10 cellular contexts compared by ENCODE assay signal in the genomic region with DNA sequence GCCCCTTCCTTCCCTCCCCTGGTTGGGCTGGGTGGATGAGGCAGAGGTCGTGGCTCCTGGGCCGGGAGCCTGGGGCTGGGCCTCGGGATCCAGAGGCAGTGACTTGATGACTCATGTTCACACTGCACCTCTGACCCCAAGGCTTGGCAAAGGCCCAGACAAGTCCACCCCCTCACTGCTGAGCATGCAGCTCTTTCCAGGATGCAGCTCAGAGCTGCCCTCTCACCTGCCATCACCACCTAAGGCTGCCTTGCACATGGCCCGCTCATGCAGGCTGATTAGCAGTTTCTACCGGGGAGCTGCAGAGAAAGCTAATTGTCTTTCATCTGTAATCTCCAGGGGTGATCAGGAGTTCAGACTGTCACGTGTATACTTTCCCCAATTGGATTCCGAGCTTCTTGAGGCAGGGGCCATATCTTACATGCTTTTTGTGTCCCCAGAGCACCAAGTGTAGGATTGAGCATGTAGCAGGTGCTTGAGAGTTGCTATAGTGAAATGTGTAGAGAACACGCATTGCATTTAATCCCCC.
DNase-seq lines count a peak whose midpoint lies in the region; ATAC-seq and FAIRE-seq lines count a peak whose summit lies in the region.
"Had no signal": no experiment of that assay in that cellular context is flagged by ENCODE, and none has a peak within 500 bp of the region (broad histone marks: within the 10 kb centered on the region; RNA-seq: fewer than 3 reads in every experiment).

No MANE protein-coding gene starts in this region.

- H3K9me3 ChIP-seq in small intestine (ENCODE audit: control insufficient read depth, low read depth), result no peaks in the 10 kb centered on the region
- H3K9me3 ChIP-seq in effector memory CD4-positive, alpha-beta T cell (ENCODE audit: control insufficient read depth, low read length), result no peaks in the 10 kb centered on the region

- H3K4me3 ChIP-seq in small intestine (ENCODE audit: low read depth in 1 of 2, low read length in 2 of 2), result no peak overlapping the region
- H3K4me3 ChIP-seq in effector memory CD4-positive, alpha-beta T cell (ENCODE audit: insufficient read depth, low read depth, low read length, poor library complexity, severe bottlenecking), result no peak overlapping the region

- no peak for FAIRE-seq in small intestine (lab: Jason Lieb, UNC)

- CTCF ChIA-PET in activated naive CD4-positive, alpha-beta T cell treated with anti-CD3 and anti-CD28 coated beads, Interleukin-2, amount 10 ng/mL, durations not matched to agents 7 days and 5 days (lab: Charles Lee), result interaction anchor here (0.7 to 5.0 kb wide), 11 partner anchors 14 to 184 kb away, joined by 3 to 34 read pairs (median 4); a partner anchor contains a TSS

- peaks cover 10% of the 10 kb centered on the region for H3K27me3 Mint-ChIP-seq in activated naive CD4-positive, alpha-beta T cell treated with anti-CD3 and anti-CD28 coated beads, Interleukin-2, amount 10 ng/mL, durations not matched to agents 7 days and 5 days
- H3K27me3 Mint-ChIP-seq: activated naive CD8-positive, alpha-beta T cell treated with anti-CD3 and anti-CD28 coated beads, Interleukin-2, amount 10 ng/mL, durations not matched to agents 7 days and 5 days had no signal

- no peak overlapping the region for H3K27ac Mint-ChIP-seq in activated naive CD4-positive, alpha-beta T cell treated with anti-CD3 and anti-CD28 coated beads, Interleukin-2, amount 50 U/mL, for 72 hours
- H3K27ac Mint-ChIP-seq in activated naive CD4-positive, alpha-beta T cell treated with anti-CD3 and anti-CD28 coated beads, Interleukin-2, amount 10 ng/mL, durations not matched to agents 7 days and 5 days, result no peak overlapping the region
- H3K27ac Mint-ChIP-seq: activated naive CD8-positive, alpha-beta T cell treated with anti-CD3 and anti-CD28 coated beads, Interleukin-2, amount 10 ng/mL, durations not matched to agents 7 days and 5 days had no signal

- no peaks in the 10 kb centered on the region for H3K36me3 ChIP-seq in small intestine (ENCODE audit: control insufficient read depth in 2 of 2, insufficient read depth in 2 of 2, low read length in 2 of 2)
- H3K36me3 ChIP-seq in effector memory CD4-positive, alpha-beta T cell (ENCODE audit: control insufficient read depth, insufficient read depth, low read length), result no peaks in the 10 kb centered on the region

- H3K4me1 ChIP-seq in small intestine (ENCODE audit: control insufficient read depth in 2 of 2, insufficient read depth in 1 of 2, low read depth in 1 of 2, low read length in 1 of 2), result peaks cover 0 to 10% of the 10 kb centered on the region in 2 donors
- no peaks in the 10 kb centered on the region for H3K4me1 ChIP-seq in effector memory CD4-positive, alpha-beta T cell (ENCODE audit: control insufficient read depth, insufficient read depth, low read length, poor library complexity, severe bottlenecking)

- H3K27me3 ChIP-seq in small intestine (ENCODE audit: control insufficient read depth in 2 of 2, insufficient read depth in 2 of 2, low read length in 2 of 2), result no peaks in the 10 kb centered on the region
- no peaks in the 10 kb centered on the region for H3K27me3 ChIP-seq in effector memory CD4-positive, alpha-beta T cell (replicated peaks; ENCODE audit: control insufficient read depth, insufficient read depth, low read length, poor library complexity, severe bottlenecking)

- intact Hi-C loops in head of caudate nucleus (cut with DNase I), result no loop called here

- H3K4me1 Mint-ChIP-seq in activated naive CD4-positive, alpha-beta T cell treated with anti-CD3 and anti-CD28 coated beads, Interleukin-2, amount 10 ng/mL, durations not matched to agents 7 days and 5 days, result no peaks in the 10 kb centered on the region

- no peaks in the 10 kb centered on the region for H3K36me3 Mint-ChIP-seq in activated naive CD4-positive, alpha-beta T cell treated with anti-CD3 and anti-CD28 coated beads, Interleukin-2, amount 50 U/mL, for 72 hours
- no peaks in the 10 kb centered on the region for H3K36me3 Mint-ChIP-seq in activated naive CD4-positive, alpha-beta T cell treated with anti-CD3 and anti-CD28 coated beads, Interleukin-2, amount 10 ng/mL, durations not matched to agents 7 days and 5 days
- H3K36me3 Mint-ChIP-seq: activated naive CD8-positive, alpha-beta T cell treated with anti-CD3 and anti-CD28 coated beads, Interleukin-2, amount 10 ng/mL, durations not matched to agents 7 days and 5 days had no signal

- 18 to 53% (median 40%) methylated on average over 8 of the region's 8 CpGs for WGBS in small intestine, 3 donors

- ATAC-seq in activated naive CD4-positive, alpha-beta T cell treated with anti-CD3 and anti-CD28 coated beads, Interleukin-2, amount 50 U/mL, for 72 hours, result peak; percentile 11 to 18
- ATAC-seq in GM19023 (IDR thresholded peaks at IDR 0.05; ENCODE audit: unreplicated experiment), result no peak

- H3K4me3 Mint-ChIP-seq in activated naive CD4-positive, alpha-beta T cell treated with anti-CD3 and anti-CD28 coated beads, Interleukin-2, amount 10 ng/mL, durations not matched to agents 7 days and 5 days, result no peak overlapping the region
- H3K4me3 Mint-ChIP-seq: activated naive CD8-positive, alpha-beta T cell treated with anti-CD3 and anti-CD28 coated beads, Interleukin-2, amount 10 ng/mL, durations not matched to agents 7 days and 5 days had no signal

- H3K9me3 Mint-ChIP-seq in activated naive CD4-positive, alpha-beta T cell treated with anti-CD3 and anti-CD28 coated beads, Interleukin-2, amount 50 U/mL, for 72 hours, result no peaks in the 10 kb centered on the region
- no peaks in the 10 kb centered on the region for H3K9me3 Mint-ChIP-seq in activated naive CD4-positive, alpha-beta T cell treated with anti-CD3 and anti-CD28 coated beads, Interleukin-2, amount 10 ng/mL, durations not matched to agents 7 days and 5 days
- H3K9me3 Mint-ChIP-seq: activated naive CD8-positive, alpha-beta T cell treated with anti-CD3 and anti-CD28 coated beads, Interleukin-2, amount 10 ng/mL, durations not matched to agents 7 days and 5 days had no signal

- H3K27ac ChIP-seq in small intestine (ENCODE audit: low read depth in 1 of 2, low read length in 1 of 2), result no peak overlapping the region
- no peak overlapping the region for H3K27ac ChIP-seq in effector memory CD4-positive, alpha-beta T cell (ENCODE audit: insufficient read depth, low read length, poor library complexity, severe bottlenecking)

- no peak for DNase-seq in activated naive CD4-positive, alpha-beta T cell treated with anti-CD3 and anti-CD28 coated beads, Interleukin-2, amount 50 U/mL, for 72 hours (ENCODE audit: low spot score in 2 of 2)
- no peak for DNase-seq in activated naive CD4-positive, alpha-beta T cell treated with anti-CD3 and anti-CD28 coated beads, Interleukin-2, amount 10 ng/mL, durations not matched to agents 7 days and 5 days
- DNase-seq in RPMI8226, result peak; percentile 96
- DNase-seq in head of caudate nucleus, result peak in 22 of 42 donors; percentile 25 to 77 (median 54)
- peak; percentile 91 for DNase-seq in small intestine
- no peak for DNase-seq in effector memory CD4-positive, alpha-beta T cell
- no peak for DNase-seq in NCI-H1105 treated with DMSO at 0.1 percent for 48 hours (lab: John Stamatoyannopoulos, UW)
- DNase-seq: activated naive CD8-positive, alpha-beta T cell treated with anti-CD3 and anti-CD28 coated beads, Interleukin-2, amount 10 ng/mL, durations not matched to agents 7 days and 5 days; C1 segment of cervical spinal cord had no signal

Comparison
In these comparisons a context has a peak if more than half of its experiments do, and no peak if none do; other contexts are left out.
1. DNase-seq: peak in RPMI8226 (single experiment), head of caudate nucleus (22 of 42) and small intestine (single experiment); none in activated naive CD4-positive, alpha-beta T cell treated with anti-CD3 and anti-CD28 coated beads, Interleukin-2, amount 50 U/mL, for 72 hours (0 of 2), activated naive CD4-positive, alpha-beta T cell treated with anti-CD3 and anti-CD28 coated beads, Interleukin-2, amount 10 ng/mL, durations not matched to agents 7 days and 5 days (single experiment), effector memory CD4-positive, alpha-beta T cell (0 of 3) and NCI-H1105 treated with DMSO at 0.1 percent for 48 hours (single experiment).